ENCODE assay signal across 15 cellular contexts in the genomic region with DNA sequence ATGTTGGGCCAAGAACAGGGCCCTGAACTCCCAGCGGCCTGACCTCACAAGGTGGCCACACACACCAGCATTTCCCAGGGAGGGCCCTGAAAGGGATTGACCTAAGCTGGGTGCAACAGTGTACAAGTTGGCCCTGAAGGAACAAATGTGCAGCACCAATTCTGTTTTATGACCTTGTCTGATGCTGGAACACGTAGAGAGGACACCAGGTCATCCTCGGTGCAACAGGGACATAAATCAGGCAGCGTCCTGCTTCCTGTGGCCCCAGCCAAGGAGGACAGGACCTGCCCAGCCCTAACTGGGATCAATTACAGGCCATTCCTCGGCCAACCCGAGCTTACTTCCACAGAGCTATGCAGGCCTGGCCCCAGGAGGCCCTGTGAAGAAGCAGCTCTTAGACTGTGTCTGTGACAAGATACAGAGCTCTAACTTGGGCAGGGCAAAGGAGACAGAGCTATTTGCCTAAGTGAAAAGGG. TPM values are rescaled to one million over a fixed set of nuclear protein-coding genes. Genes with fewer than 3 reads are reported as not detected.
DNase-seq lines count a peak whose midpoint lies in the region; ATAC-seq and TF ChIP-seq lines count a peak whose summit lies in the region.
"Had no signal": no experiment of that assay in that cellular context is flagged by ENCODE, and none has a peak within 500 bp of the region (broad histone marks: within the 10 kb centered on the region; RNA-seq: fewer than 3 reads in every experiment).

No MANE protein-coding gene starts in this region.

- H3K4me1 Mint-ChIP-seq in neural progenitor cell: peaks cover 28% of the 10 kb centered on the region
- peaks cover 31% of the 10 kb centered on the region for H3K4me1 Mint-ChIP-seq in activated CD4-positive, alpha-beta T cell treated with anti-CD3 and anti-CD28 coated beads, Interleukin-2, amount 10 ng/mL, durations not matched to agents 7 days and 5 days

- peak overlapping the region; percentile 3 for H2AFZ ChIP-seq in neural progenitor cell (replicated peaks)

- H3K4me3 ChIP-seq in heart left ventricle (no peak overlapping the region), neural progenitor cell (no peak overlapping the region)
- H3K4me3 ChIP-seq: upper lobe of right lung had no signal

- H3K79me2 ChIP-seq in neural progenitor cell (ENCODE audit: low read depth): no peaks in the 10 kb centered on the region

- WGBS in heart left ventricle, 4 donors: 24 to 44% (median 34%) methylated on average over 3 to 6 of the region's 6 CpGs

- H3K36me3 ChIP-seq in heart left ventricle: no peaks in the 10 kb centered on the region
- H3K36me3 ChIP-seq in neural progenitor cell: no peaks in the 10 kb centered on the region
- H3K36me3 ChIP-seq: upper lobe of right lung had no signal

- POLR2A ChIA-PET in activated CD4-positive, alpha-beta T cell treated with anti-CD3 and anti-CD28 coated beads, Interleukin-2, amount 10 ng/mL, durations not matched to agents 7 days and 5 days (lab: Charles Lee): interaction anchor here (0.6 kb wide), 1 partner anchor 9 kb away, joined by 3 read pairs; no protein-coding TSS in a partner anchor

- H3K27me3 ChIP-seq in heart left ventricle (no peaks in the 10 kb centered on the region), neural progenitor cell (no peaks in the 10 kb centered on the region)
- H3K27me3 ChIP-seq: upper lobe of right lung had no signal

- H3K4me1 ChIP-seq in heart left ventricle (peaks cover 3 to 30% (median 10%) of the 10 kb centered on the region in 12 donors), neural progenitor cell (peaks cover 7% of the 10 kb centered on the region)
- H3K4me1 ChIP-seq: upper lobe of right lung had no signal

- no peaks in the 10 kb centered on the region for H3K36me3 Mint-ChIP-seq in neural progenitor cell
- no peaks in the 10 kb centered on the region for H3K36me3 Mint-ChIP-seq in activated CD4-positive, alpha-beta T cell treated with anti-CD3 and anti-CD28 coated beads, Interleukin-2, amount 10 ng/mL, durations not matched to agents 7 days and 5 days (ENCODE audit: low read depth)

- H3K9me3 Mint-ChIP-seq in neural progenitor cell: peaks cover 4% of the 10 kb centered on the region
- no peaks in the 10 kb centered on the region for H3K9me3 Mint-ChIP-seq in activated CD4-positive, alpha-beta T cell treated with anti-CD3 and anti-CD28 coated beads, Interleukin-2, amount 10 ng/mL, durations not matched to agents 7 days and 5 days

- intact Hi-C loops in heart left ventricle (cut with DNase I): no loop called here

- H3F3A ChIP-seq in neural progenitor cell (ENCODE audit: low read depth): no peaks in the 10 kb centered on the region

- H3K4me2 ChIP-seq in neural progenitor cell: no peak overlapping the region

- CTCF ChIA-PET in activated CD4-positive, alpha-beta T cell treated with anti-CD3 and anti-CD28 coated beads, Interleukin-2, amount 10 ng/mL, durations not matched to agents 7 days and 5 days (lab: Charles Lee): interaction anchor here (1.3 kb wide), 1 partner anchor 10 kb away, joined by 4 read pairs; no protein-coding TSS in a partner anchor

- H3K9me3 ChIP-seq in heart left ventricle: no peaks in the 10 kb centered on the region
- no peaks in the 10 kb centered on the region for H3K9me3 ChIP-seq in neural progenitor cell (ENCODE audit: low read depth)
- H3K9me3 ChIP-seq: upper lobe of right lung had no signal

- TF ChIP-seq CTCF in heart left ventricle (IDR thresholded peaks at IDR 0.05) (no peak), neural progenitor cell (IDR thresholded peaks at IDR 0.05) (no peak)

- H4K20me1 ChIP-seq in neural progenitor cell (ENCODE audit: low read depth): no peaks in the 10 kb centered on the region

- peak overlapping the region in 8 of 12 donors; percentile 6 to 56 (median 26) for H3K27ac ChIP-seq in heart left ventricle
- H3K27ac ChIP-seq in neural progenitor cell: no peak overlapping the region
- H3K27ac ChIP-seq: upper lobe of right lung had no signal

- peak; percentile 59 to 78 (median 62) for ATAC-seq in heart left ventricle
- ATAC-seq in HG02759 (IDR thresholded peaks at IDR 0.05; ENCODE audit: unreplicated experiment): no peak
- ATAC-seq: upper lobe of right lung had no signal

- TF ChIP-seq POLR2A in heart left ventricle (IDR thresholded peaks at IDR 0.05): no peak

- peaks cover 10% of the 10 kb centered on the region for H3K27me3 Mint-ChIP-seq in neural progenitor cell (ENCODE audit: insufficient read depth, low read depth)
- peaks cover 20% of the 10 kb centered on the region for H3K27me3 Mint-ChIP-seq in activated CD4-positive, alpha-beta T cell treated with anti-CD3 and anti-CD28 coated beads, Interleukin-2, amount 10 ng/mL, durations not matched to agents 7 days and 5 days

- H3K27ac Mint-ChIP-seq in neural progenitor cell: no peak overlapping the region
- no peak overlapping the region for H3K27ac Mint-ChIP-seq in activated CD4-positive, alpha-beta T cell treated with anti-CD3 and anti-CD28 coated beads, Interleukin-2, amount 10 ng/mL, durations not matched to agents 7 days and 5 days

- no peak overlapping the region for H3K9ac ChIP-seq in neural progenitor cell

- H3K4me3 Mint-ChIP-seq in neural progenitor cell: no peak overlapping the region
- H3K4me3 Mint-ChIP-seq in activated CD4-positive, alpha-beta T cell treated with anti-CD3 and anti-CD28 coated beads, Interleukin-2, amount 10 ng/mL, durations not matched to agents 7 days and 5 days: no peak overlapping the region

- peak; percentile 22 for DNase-seq in AG08395 (ENCODE audit: low spot score)
- peak; percentile 87 for DNase-seq in RPMI7951 (ENCODE audit: low read depth)
- peak in 1 of 5 donors; percentile 31 for DNase-seq in heart left ventricle
- DNase-seq in neural progenitor cell (ENCODE audit: low spot score): no peak
- no peak for DNase-seq in activated CD4-positive, alpha-beta T cell treated with anti-CD3 and anti-CD28 coated beads, Interleukin-2, amount 10 ng/mL, durations not matched to agents 7 days and 5 days
- DNase-seq in NCI-H2029 treated with DMSO at 0.1 percent for 48 hours (lab: John Stamatoyannopoulos, UW): no peak
- no peak for DNase-seq in GDM1 (lab: John Stamatoyannopoulos, UW)
- DNase-seq: activated CD8-positive, alpha-beta memory T cell treated with anti-CD3 and anti-CD28 coated beads for 24 hours; activated gamma-delta T cell; aorta; NCI-H1092 treated with DMSO at 0.1 percent for 48 hours; stimulated activated CD4-positive, alpha-beta T cell treated with anti-CD3 and anti-CD28 coated beads, Interleukin-4, amount 100 ng/mL, for 24 hours; SW 1271; upper lobe of right lung had no signal

RNA-seq across cellular contexts. Expression of a gene that starts 12.8 kb away (rescaled TPM):
- total RNA-seq in RPMI7951 (2014; rRNA removed; shearing (Covaris generic)): 124 and 142 TPM in 2 replicates
- 100 to 1,000 TPM in 4 of 9 donors, 10 to 100 TPM in 5; 86.5 to 194 (median 99.4) TPM for total RNA-seq in heart left ventricle
- 100 to 1,000 TPM in 1 of 2 donors, 10 to 100 TPM in 1; 79.7 to 118 TPM for polyA plus RNA-seq in heart left ventricle
- 65.0 and 108 TPM in 2 replicates for total RNA-seq in neural progenitor cell (ENCODE audit: low replicate concordance)
- total RNA-seq in activated CD4-positive, alpha-beta T cell treated with anti-CD3 and anti-CD28 coated beads, Interleukin-2, amount 10 ng/mL, durations not matched to agents 7 days and 5 days: 10 to 100 TPM; 43.2 to 48.3 TPM

RNA-seq across cellular contexts. Expression of a gene that starts 28.7 kb away (rescaled TPM):
- 5.5 and 5.6 TPM in 2 replicates for total RNA-seq in RPMI7951 (2014; rRNA removed; shearing (Covaris generic))
- total RNA-seq in heart left ventricle (1 to 10 TPM; 3.3 to 8.8 (median 6.4) TPM), neural progenitor cell (ENCODE audit: low replicate concordance) (11.4 and 14.8 TPM in 2 replicates)
- 1 to 10 TPM; 1.4 to 2.8 TPM for polyA plus RNA-seq in heart left ventricle
- 1 to 10 TPM; 1.5 to 2.2 TPM for total RNA-seq in activated CD4-positive, alpha-beta T cell treated with anti-CD3 and anti-CD28 coated beads, Interleukin-2, amount 10 ng/mL, durations not matched to agents 7 days and 5 days

Comparison
In these comparisons a context has a peak if more than half of its experiments do, and no peak if none do; other contexts are left out.
1. DNase-seq: peak in AG08395 (single experiment) and RPMI7951 (single experiment); none in neural progenitor cell (single experiment), activated CD4-positive, alpha-beta T cell treated with anti-CD3 and anti-CD28 coated beads, Interleukin-2, amount 10 ng/mL, durations not matched to agents 7 days and 5 days (single experiment), NCI-H2029 treated with DMSO at 0.1 percent for 48 hours (single experiment) and GDM1 (single experiment).